Comparison of ENCODE assay signal across 10 cellular contexts in genomic region chr10:77416327-77417135, GRCh38.
DNase-seq lines count a peak whose midpoint lies in the region; ATAC-seq, FAIRE-seq and TF ChIP-seq lines count a peak whose summit lies in the region.
"Had no signal": no experiment of that assay in that cellular context is flagged by ENCODE, and none has a peak within 500 bp of the region (broad histone marks: within the 10 kb centered on the region; RNA-seq: fewer than 3 reads in every experiment).

No MANE protein-coding gene starts in this region.

- no peak for TF ChIP-seq EP300 in A549 (IDR thresholded peaks at IDR 0.05)

- no peaks in the 10 kb centered on the region for H3K36me3 Mint-ChIP-seq in CD4-positive, alpha-beta memory T cell

- H3K27ac ChIP-seq in A549 = peak overlapping the region; percentile 67 to 82
- H3K27ac ChIP-seq in CD4-positive, alpha-beta memory T cell (ENCODE audit: low read depth, low read length) = no peak overlapping the region
- H3K27ac ChIP-seq: ovary had no signal

- POLR2A ChIA-PET in A549 (lab: Yijun Ruan, JAX) = interaction anchor here (1.0 kb wide), 1 partner anchor 9 kb away, joined by 3 read pairs; no protein-coding TSS in a partner anchor
- POLR2A ChIA-PET in CD4-positive, alpha-beta memory T cell (lab: Charles Lee; ENCODE audit: partially characterized antibody) = no interaction called here

- ATAC-seq in A549 = peak; percentile 83 to 86
- ATAC-seq in GM21825 (IDR thresholded peaks at IDR 0.05; ENCODE audit: unreplicated experiment) = no peak

- FAIRE-seq in A549 (lab: Jason Lieb, UNC) = no peak
- FAIRE-seq in HTR-8/SVneo (lab: Jason Lieb, UNC) = peak; percentile 97

- intact Hi-C loops in CD4-positive, alpha-beta memory T cell (cut with micrococcal nuclease) = no loop called here

- no peak overlapping the region for H3K4me3 ChIP-seq in A549
- no peak overlapping the region for H3K4me3 ChIP-seq in cardiac fibroblast (replicated peaks in 1 of 2; ENCODE audit: low read depth in 2 of 2, low read length in 2 of 2)
- no peak overlapping the region for H3K4me3 ChIP-seq in CD4-positive, alpha-beta memory T cell (ENCODE audit: low read length in 2 of 2)
- H3K4me3 ChIP-seq: ovary had no signal

- H3K27ac Mint-ChIP-seq in CD4-positive, alpha-beta memory T cell = no peak overlapping the region
- H3K27ac Mint-ChIP-seq: B cell had no signal

- TF ChIP-seq CTCF in A549 (IDR thresholded peaks at IDR 0.05) (no peak), cardiac fibroblast (IDR thresholded peaks at IDR 0.05; ENCODE audit: low read depth, low read length) (no peak)

- H3K9me3 Mint-ChIP-seq in CD4-positive, alpha-beta memory T cell = peaks cover 0 to 2% (median 0%) of the 10 kb centered on the region in 8 donors

- no peaks in the 10 kb centered on the region for H3K27me3 Mint-ChIP-seq in CD4-positive, alpha-beta memory T cell

- H3K4me1 ChIP-seq in A549 = peaks cover 28% of the 10 kb centered on the region
- H3K4me1 ChIP-seq in CD4-positive, alpha-beta memory T cell (ENCODE audit: insufficient read depth, low read length) = no peaks in the 10 kb centered on the region

- H3K4me2 ChIP-seq in A549 = peak overlapping the region; percentile 60

- no peak overlapping the region for H3K4me3 Mint-ChIP-seq in CD4-positive, alpha-beta memory T cell
- H3K4me3 Mint-ChIP-seq: B cell had no signal

- DNase-seq in A549 (ENCODE audit: low read depth in 1 of 2, low spot score in 1 of 2) (peak; percentile 56 to 68), HTR-8/SVneo (ENCODE audit: insufficient read length, low spot score) (peak; percentile 87), cardiac fibroblast (ENCODE audit: low read depth in 2 of 2) (peak; percentile 80 to 91), myocyte (ENCODE audit: low read depth) (peak; percentile 66), cerebellar nuclear complex (lab: John Stamatoyannopoulos, UW) (no peak), NCI-H2081 treated with DMSO at 0.1 percent for 48 hours (lab: John Stamatoyannopoulos, UW) (no peak)
- DNase-seq in CD4-positive, alpha-beta memory T cell = no peak
- DNase-seq: ovary had no signal

- no peaks in the 10 kb centered on the region for H3K4me1 Mint-ChIP-seq in CD4-positive, alpha-beta memory T cell
- H3K4me1 Mint-ChIP-seq: B cell had no signal

- no peak for TF ChIP-seq RAD21 in A549 (conservative IDR thresholded peaks at IDR 0.05 in 1 of 2, IDR thresholded peaks at IDR 0.05 in 1 of 2)

- no peaks in the 10 kb centered on the region for H3K27me3 ChIP-seq in CD4-positive, alpha-beta memory T cell (ENCODE audit: insufficient read depth, low read length)
- H3K27me3 ChIP-seq: ovary had no signal

- TF ChIP-seq POLR2A in A549 (IDR thresholded peaks at IDR 0.05; ENCODE audit: low read length) = no peak

- CTCF ChIA-PET in A549 (lab: Yijun Ruan, JAX) = interaction anchor here (0.9 to 2.1 kb wide), 7 partner anchors 12 to 242 kb away, joined by 3 to 8 read pairs (median 4); no protein-coding TSS in a partner anchor
- CTCF ChIA-PET in CD4-positive, alpha-beta memory T cell (lab: Charles Lee; ENCODE audit: partially characterized antibody) = interaction anchor here (0.9 kb wide), 1 partner anchor 13 kb away, joined by 4 read pairs; no protein-coding TSS in a partner anchor

- H3K36me3 ChIP-seq in CD4-positive, alpha-beta memory T cell (ENCODE audit: insufficient read depth, low read length) = no peaks in the 10 kb centered on the region
- H3K36me3 ChIP-seq: ovary had no signal

- H3K9me3 ChIP-seq in A549 = no peaks in the 10 kb centered on the region
- no peaks in the 10 kb centered on the region for H3K9me3 ChIP-seq in CD4-positive, alpha-beta memory T cell (ENCODE audit: control insufficient read depth in 1 of 2, low read length in 2 of 2)
- H3K9me3 ChIP-seq: ovary had no signal

- WGBS in A549 (ENCODE audit: missing lambda C conversion rate) = 20% methylated on average over 14 of the region's 14 CpGs

TF ChIP-seq in A549, 52 proteins besides CTCF, POLR2A, EP300 and RAD21 (continues in another document):
- TF ChIP-seq, protein P1, sequence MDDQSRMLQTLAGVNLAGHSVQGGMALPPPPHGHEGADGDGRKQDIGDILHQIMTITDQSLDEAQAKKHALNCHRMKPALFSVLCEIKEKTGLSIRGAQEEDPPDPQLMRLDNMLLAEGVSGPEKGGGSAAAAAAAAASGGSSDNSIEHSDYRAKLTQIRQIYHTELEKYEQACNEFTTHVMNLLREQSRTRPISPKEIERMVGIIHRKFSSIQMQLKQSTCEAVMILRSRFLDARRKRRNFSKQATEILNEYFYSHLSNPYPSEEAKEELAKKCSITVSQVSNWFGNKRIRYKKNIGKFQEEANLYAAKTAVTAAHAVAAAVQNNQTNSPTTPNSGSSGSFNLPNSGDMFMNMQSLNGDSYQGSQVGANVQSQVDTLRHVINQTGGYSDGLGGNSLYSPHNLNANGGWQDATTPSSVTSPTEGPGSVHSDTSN (IDR thresholded peaks at IDR 0.05) = no peak
- TF ChIP-seq ZFP36 (IDR thresholded peaks at IDR 0.05; ENCODE audit: borderline replicate concordance, partially characterized antibody) = no peak
- no peak for TF ChIP-seq PHF8 (IDR thresholded peaks at IDR 0.05; ENCODE audit: borderline replicate concordance, low read depth)
- TF ChIP-seq RCOR1 (IDR thresholded peaks at IDR 0.05; ENCODE audit: low read depth, low read length) = no peak
- no peak for TF ChIP-seq EHMT2 (IDR thresholded peaks at IDR 0.05; ENCODE audit: low read depth)
- no peak for TF ChIP-seq MAZ (IDR thresholded peaks at IDR 0.05; ENCODE audit: borderline replicate concordance, low read depth, low read length)
- TF ChIP-seq CEBPB (IDR thresholded peaks at IDR 0.05) = no peak
- TF ChIP-seq FOSL2 (IDR thresholded peaks at IDR 0.05) = no peak
- TF ChIP-seq FOSL2 (CRISPR knock-in tag; IDR thresholded peaks at IDR 0.05) = peak; percentile 51
- TF ChIP-seq, protein P2, sequence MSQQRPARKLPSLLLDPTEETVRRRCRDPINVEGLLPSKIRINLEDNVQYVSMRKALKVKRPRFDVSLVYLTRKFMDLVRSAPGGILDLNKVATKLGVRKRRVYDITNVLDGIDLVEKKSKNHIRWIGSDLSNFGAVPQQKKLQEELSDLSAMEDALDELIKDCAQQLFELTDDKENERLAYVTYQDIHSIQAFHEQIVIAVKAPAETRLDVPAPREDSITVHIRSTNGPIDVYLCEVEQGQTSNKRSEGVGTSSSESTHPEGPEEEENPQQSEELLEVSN (IDR thresholded peaks at IDR 0.05; ENCODE audit: borderline replicate concordance, low read depth) = peak; percentile 51; the same call in 1 of the 2 replicates
- no peak for TF ChIP-seq RFX5 (IDR thresholded peaks at IDR 0.05)
- TF ChIP-seq NFE2L2 (conservative IDR thresholded peaks at IDR 0.05; ENCODE audit: low read length) = no peak
- TF ChIP-seq FOSB (CRISPR knock-in tag; IDR thresholded peaks at IDR 0.05) = no peak
- TF ChIP-seq KDM5A (IDR thresholded peaks at IDR 0.05) = no peak
- peak; percentile 74 for TF ChIP-seq MAX (IDR thresholded peaks at IDR 0.05)
- no peak for TF ChIP-seq EHF (CRISPR knock-in tag; IDR thresholded peaks at IDR 0.05)
- TF ChIP-seq POLR2AphosphoS2 (conservative IDR thresholded peaks at IDR 0.05; ENCODE audit: low read length) = no peak
- TF ChIP-seq TP53 (CRISPR knock-in tag; IDR thresholded peaks at IDR 0.05) = no peak
- TF ChIP-seq ELK1 (IDR thresholded peaks at IDR 0.05; ENCODE audit: low read depth, low read length) = no peak
- no peak for TF ChIP-seq RARB (CRISPR knock-in tag; IDR thresholded peaks at IDR 0.05)
- no peak for TF ChIP-seq MAFK (IDR thresholded peaks at IDR 0.05; ENCODE audit: partially characterized antibody)
- TF ChIP-seq RNF2 (IDR thresholded peaks at IDR 0.05; ENCODE audit: borderline replicate concordance, low read depth) = no peak
- TF ChIP-seq HOXA7 (CRISPR knock-in tag; IDR thresholded peaks at IDR 0.05) = no peak
- TF ChIP-seq, protein P3, sequence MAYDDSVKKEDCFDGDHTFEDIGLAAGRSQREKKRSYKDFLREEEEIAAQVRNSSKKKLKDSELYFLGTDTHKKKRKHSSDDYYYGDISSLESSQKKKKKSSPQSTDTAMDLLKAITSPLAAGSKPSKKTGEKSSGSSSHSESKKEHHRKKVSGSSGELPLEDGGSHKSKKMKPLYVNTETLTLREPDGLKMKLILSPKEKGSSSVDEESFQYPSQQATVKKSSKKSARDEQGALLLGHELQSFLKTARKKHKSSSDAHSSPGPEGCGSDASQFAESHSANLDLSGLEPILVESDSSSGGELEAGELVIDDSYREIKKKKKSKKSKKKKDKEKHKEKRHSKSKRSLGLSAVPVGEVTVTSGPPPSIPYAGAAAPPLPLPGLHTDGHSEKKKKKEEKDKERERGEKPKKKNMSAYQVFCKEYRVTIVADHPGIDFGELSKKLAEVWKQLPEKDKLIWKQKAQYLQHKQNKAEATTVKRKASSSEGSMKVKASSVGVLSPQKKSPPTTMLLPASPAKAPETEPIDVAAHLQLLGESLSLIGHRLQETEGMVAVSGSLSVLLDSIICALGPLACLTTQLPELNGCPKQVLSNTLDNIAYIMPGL (CRISPR knock-in tag; IDR thresholded peaks at IDR 0.05; ENCODE audit: borderline replicate concordance) = no peak

Comparison
In these comparisons a context has a peak if more than half of its experiments do, and no peak if none do; other contexts are left out.
1. DNase-seq: peak in A549 (2 of 2), HTR-8/SVneo (single experiment), cardiac fibroblast (2 of 2) and myocyte (single experiment); none in cerebellar nuclear complex (0 of 2), NCI-H2081 treated with DMSO at 0.1 percent for 48 hours (single experiment) and CD4-positive, alpha-beta memory T cell (0 of 5).